In the genomic region with DNA sequence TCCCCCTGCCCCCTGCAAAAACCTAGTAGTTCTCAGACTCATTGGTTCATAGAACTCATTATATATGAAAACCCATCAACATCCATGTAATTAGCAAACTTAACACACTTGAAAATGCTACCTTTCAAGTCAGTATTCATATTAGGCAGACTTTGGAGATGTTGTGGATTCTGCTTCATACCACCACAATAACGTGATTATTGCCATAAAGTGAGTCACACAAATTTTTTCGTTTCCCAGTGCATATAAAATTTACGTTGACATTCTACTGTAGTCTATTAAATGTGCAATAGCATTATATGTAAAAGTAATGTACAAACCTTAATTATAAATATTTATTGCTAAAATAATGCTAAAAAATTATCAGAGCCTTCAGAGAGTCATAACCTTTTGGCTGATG, we compare ENCODE assay signal across 16 cellular contexts.
DNase-seq lines count a peak whose midpoint lies in the region; ATAC-seq lines count a peak whose summit lies in the region.
"Had no signal": no experiment of that assay in that cellular context is flagged by ENCODE, and none has a peak within 500 bp of the region (broad histone marks: within the 10 kb centered on the region; RNA-seq: fewer than 3 reads in every experiment).

No MANE protein-coding gene starts in this region.

- DNase-seq in EH (ENCODE audit: low read depth) (peak; percentile 54), HCEC 1CT (peak; percentile 25), NOMO-1 treated with dmso at 0.1 percent for 144 hours (lab: John Stamatoyannopoulos, UW; ENCODE audit: unreplicated experiment) (no peak)
- DNase-seq: 8988T; ACHN; BE2C; C1 segment of cervical spinal cord; Calu3; CD4-positive, alpha-beta memory T cell; CD4-positive, CD25-positive, alpha-beta regulatory T cell; CD8-positive, alpha-beta memory T cell; COR-L47; DMS79 treated with DMSO at 0.1 percent for 48 hours; GF-D8 had no signal

- ATAC-seq in GM21360 (IDR thresholded peaks at IDR 0.05; ENCODE audit: unreplicated experiment), result no peak
- no peak for ATAC-seq in HG03135 (IDR thresholded peaks at IDR 0.05; ENCODE audit: unreplicated experiment)
